22 cellular contexts compared by ENCODE assay signal in genomic region chr10:118412918-118413317, GRCh38.
"Had no signal": no experiment of that assay in that cellular context is flagged by ENCODE, and none has a peak within 500 bp of the region (broad histone marks: within the 10 kb centered on the region; RNA-seq: fewer than 3 reads in every experiment).

No MANE protein-coding gene starts in this region.

- H3K36me3 ChIP-seq: neutrophil, thoracic aorta, tibial nerve, upper lobe of left lung had no signal

- H3K27me3 ChIP-seq: tibial nerve, upper lobe of left lung had no signal

- H3K79me2 ChIP-seq: parathyroid adenoma had no signal

- H3K4me3 ChIP-seq: mucosa of descending colon, skin epidermis, thoracic aorta, tibial nerve, upper lobe of left lung had no signal

- H3K9me3 ChIP-seq: mucosa of descending colon, neutrophil, thoracic aorta, tibial nerve, upper lobe of left lung had no signal

- H3K27ac ChIP-seq: neutrophil, parathyroid adenoma, skin epidermis, thoracic aorta, upper lobe of left lung had no signal

- H2AFZ ChIP-seq: parathyroid adenoma had no signal

- ATAC-seq: effector memory CD8-positive, alpha-beta T cell; mucosa of descending colon; natural killer cell treated with Interleukin-12 subunit alpha and Interleukin-12 subunit beta and Interleukin-15 and Interleukin-18, amount 100 ng/mL, for 72 hours; stimulated activated naive B cell treated with anti-CD40 and anti-IgM and Interleukin-4, amounts not matched to agents 10 μg/mL and 1 μg/mL and 100 μg/mL, for 72 hours had no signal

- DNase-seq: cerebellar nuclear complex; cortex of kidney; effector memory CD8-positive, alpha-beta T cell; hypothalamus; immature natural killer cell; islet precursor cell; mesenchymal stem cell; mucosa of descending colon; naive B cell; stimulated activated CD4-positive, alpha-beta T cell treated with anti-CD3 and anti-CD28 coated beads, Interleukin-15, amount 100 ng/mL, for 24 hours; stimulated activated CD4-positive, alpha-beta T cell treated with anti-CD3 and anti-CD28 coated beads, Interleukin-2, amount 100 ng/mL, for 48 hours; stimulated activated naive B cell treated with anti-CD40 and anti-IgM and Interleukin-4, amounts not matched to agents 10 μg/mL and 1 μg/mL and 100 μg/mL, for 72 hours; upper lobe of left lung had no signal

- FAIRE-seq: endometrium, frontal cortex, urothelium cell line had no signal

- H3K9ac ChIP-seq: parathyroid adenoma had no signal

- H3K4me1 ChIP-seq: parathyroid adenoma, tibial nerve, upper lobe of left lung had no signal
